In genomic region chr7:4000139-4000538, GRCh38 we compare ENCODE assay signal across 1 cellular context.
TF ChIP-seq lines count a peak whose summit lies in the region.

No MANE protein-coding gene starts in this region.

TF ChIP-seq in WTC11, 78 proteins besides CTCF, POLR2A, EP300 and RAD21 (continued from another document):
- no peak for TF ChIP-seq PRDM15 (CRISPR knock-in tag; IDR thresholded peaks at IDR 0.05)
- no peak for TF ChIP-seq E2F4 (CRISPR knock-in tag; IDR thresholded peaks at IDR 0.05; ENCODE audit: borderline replicate concordance, low read depth)
- no peak for TF ChIP-seq ZBTB43 (CRISPR knock-in tag; IDR thresholded peaks at IDR 0.05)
- TF ChIP-seq ESRRA (CRISPR knock-in tag; IDR thresholded peaks at IDR 0.05; ENCODE audit: borderline replicate concordance), result no peak
- TF ChIP-seq GRHL2 (CRISPR knock-in tag; IDR thresholded peaks at IDR 0.05; ENCODE audit: insufficient replicate concordance, severe bottlenecking), result no peak
- no peak for TF ChIP-seq NFE2L1 (CRISPR knock-in tag; IDR thresholded peaks at IDR 0.05)
- TF ChIP-seq E2F5 (CRISPR knock-in tag; IDR thresholded peaks at IDR 0.05), result no peak
- no peak for TF ChIP-seq CBFB (CRISPR knock-in tag; IDR thresholded peaks at IDR 0.05; ENCODE audit: low read depth)
- no peak for TF ChIP-seq CREM (CRISPR knock-in tag; IDR thresholded peaks at IDR 0.05)
- no peak for TF ChIP-seq MLX (CRISPR knock-in tag; IDR thresholded peaks at IDR 0.05)
- TF ChIP-seq OVOL2 (CRISPR knock-in tag; IDR thresholded peaks at IDR 0.05; ENCODE audit: borderline replicate concordance), result no peak
